23 cellular contexts compared by ENCODE assay signal in genomic region chr12:116780942-116781341, GRCh38. TPM values are rescaled to one million over a fixed set of nuclear protein-coding genes. Genes with fewer than 3 reads are reported as not detected.
A peak's percentile ranks its signal among the peaks of the same experiment; 100 is the strongest.
DNase-seq lines count a peak whose midpoint lies in the region; ATAC-seq, FAIRE-seq and TF ChIP-seq lines count a peak whose summit lies in the region.
"Had no signal": no experiment of that assay in that cellular context is flagged by ENCODE, and none has a peak within 500 bp of the region (broad histone marks: within the 10 kb centered on the region; RNA-seq: fewer than 3 reads in every experiment).

No MANE protein-coding gene starts in this region.

- in situ Hi-C loops in HepG2 (cut with HindIII; ENCODE audit: extremely low pct_ligation_motif_present, low pct_unique_long_range_greater_than_20kb), result no loop called here
- in situ Hi-C loops in K562 (cut with MboI), result no loop called here

- CTCF ChIA-PET in HepG2 (lab: Yijun Ruan, JAX; ENCODE audit: low intra/inter-chr PET ratio, low total read pairs), result no interaction called here
- CTCF ChIA-PET in K562 (lab: Yijun Ruan, JAX; ENCODE audit: low intra/inter-chr PET ratio), result no interaction called here

- TF ChIP-seq EP300 in HepG2 (IDR thresholded peaks at IDR 0.05; ENCODE audit: low read depth in 2 of 2, low read length in 2 of 2) (no peak), HepG2 (CRISPR knock-in tag; IDR thresholded peaks at IDR 0.05; ENCODE audit: borderline replicate concordance) (no peak), K562 (IDR thresholded peaks at IDR 0.05; ENCODE audit: low read length) (no peak)

- no peak overlapping the region for H3K4me3 Mint-ChIP-seq in T-helper 2 cell treated with Interferon-gamma antibody and Interleukin-4, amounts not matched to agents 5 μg/mL and 100 μg/mL, for 36 hours
- H3K4me3 Mint-ChIP-seq: B cell; CD4-positive, alpha-beta memory T cell; HFFc6 had no signal

- H4K20me1 ChIP-seq in HepG2 (ENCODE audit: insufficient read depth, low read length) (no peaks in the 10 kb centered on the region), K562 (replicated peaks; ENCODE audit: control insufficient read depth, insufficient read depth, low read length) (no peaks in the 10 kb centered on the region)

- DNase-seq in HepG2 (ENCODE audit: low spot score), result no peak
- DNase-seq in right lobe of liver, result no peak
- no peak for DNase-seq in K562 (ENCODE audit: extremely low read depth in 1 of 4, low spot score in 3 of 4)
- peak; percentile 20 for DNase-seq in spleen
- no peak for DNase-seq in T-helper 2 cell treated with Interferon-gamma antibody and Interleukin-4, amounts not matched to agents 5 μg/mL and 100 μg/mL, for 36 hours (ENCODE audit: low spot score)
- DNase-seq in small intestine, result no peak
- DNase-seq: C1 segment of cervical spinal cord; Calu3; CD4-positive, alpha-beta memory T cell; COR-L47; DMS53; DMS79 treated with DMSO at 0.1 percent for 48 hours; GF-D8; GOT3; HFFc6 had no signal

- H3K9me3 ChIP-seq in HepG2 (ENCODE audit: low read length) (no peaks in the 10 kb centered on the region), right lobe of liver (no peaks in the 10 kb centered on the region), K562 (replicated peaks; ENCODE audit: control insufficient read depth, insufficient read depth, low read depth, low read length) (no peaks in the 10 kb centered on the region), spleen (no peaks in the 10 kb centered on the region), small intestine (ENCODE audit: control insufficient read depth, low read depth) (no peaks in the 10 kb centered on the region)
- H3K9me3 ChIP-seq: HAP-1 had no signal

- no peaks in the 10 kb centered on the region for H3K27me3 Mint-ChIP-seq in T-helper 2 cell treated with Interferon-gamma antibody and Interleukin-4, amounts not matched to agents 5 μg/mL and 100 μg/mL, for 36 hours (ENCODE audit: low read depth)
- H3K27me3 Mint-ChIP-seq: B cell; CD4-positive, alpha-beta memory T cell had no signal

- H3K27ac ChIP-seq in HepG2 (ENCODE audit: extremely low read length, insufficient read depth, low read length) (no peak overlapping the region), right lobe of liver (no peak overlapping the region), K562 (ENCODE audit: extremely low read depth, low read depth, low read length) (no peak overlapping the region), spleen (no peak overlapping the region), small intestine (ENCODE audit: low read depth in 1 of 2, low read length in 1 of 2) (no peak overlapping the region)
- H3K27ac ChIP-seq: 22Rv1 had no signal

- POLR2A ChIA-PET in HepG2 (lab: Yijun Ruan, JAX), result no interaction called here
- POLR2A ChIA-PET in K562 (lab: Yijun Ruan, JAX), result interaction anchor here (0.9 to 1.1 kb wide), 2 partner anchors 11 to 12 kb away, joined by 3 to 4 read pairs; no protein-coding TSS in a partner anchor

- no peaks in the 10 kb centered on the region for H3K27me3 ChIP-seq in HepG2 (ENCODE audit: control insufficient read depth in 1 of 2, insufficient read depth in 2 of 2, low read length in 2 of 2)
- no peaks in the 10 kb centered on the region for H3K27me3 ChIP-seq in right lobe of liver
- H3K27me3 ChIP-seq in K562 (ENCODE audit: control insufficient read depth in 2 of 2, insufficient read depth in 2 of 2, low read length in 2 of 2), result peaks cover 0 to 4% of the 10 kb centered on the region in 2 experiments; a peak in 1 of 5 replicates
- no peaks in the 10 kb centered on the region for H3K27me3 ChIP-seq in spleen (replicated peaks in 1 of 7)
- H3K27me3 ChIP-seq in small intestine (ENCODE audit: control insufficient read depth in 2 of 2, insufficient read depth in 2 of 2, low read length in 2 of 2), result no peaks in the 10 kb centered on the region

- TF ChIP-seq POLR2A in HepG2 (IDR thresholded peaks at IDR 0.05; ENCODE audit: insufficient read depth in 1 of 2, low read depth in 2 of 2, low read length in 2 of 2) (no peak), right lobe of liver (IDR thresholded peaks at IDR 0.05) (no peak), K562 (conservative IDR thresholded peaks at IDR 0.05) (no peak), spleen (IDR thresholded peaks at IDR 0.05) (no peak)

- H3K4me1 ChIP-seq in HepG2 (ENCODE audit: insufficient read depth, low read length), result no peaks in the 10 kb centered on the region
- H3K4me1 ChIP-seq in right lobe of liver, result no peaks in the 10 kb centered on the region
- H3K4me1 ChIP-seq in K562 (replicated peaks in 1 of 2; ENCODE audit: control insufficient read depth in 2 of 2, insufficient read depth in 2 of 2, low read length in 2 of 2), result no peaks in the 10 kb centered on the region; a peak in 2 of 5 replicates
- H3K4me1 ChIP-seq in spleen, result no peaks in the 10 kb centered on the region
- no peaks in the 10 kb centered on the region for H3K4me1 ChIP-seq in small intestine (ENCODE audit: control insufficient read depth in 2 of 2, insufficient read depth in 1 of 2, low read depth in 1 of 2, low read length in 1 of 2)
- H3K4me1 ChIP-seq: HAP-1 had no signal

- 73% methylated on average over 4 of the region's 4 CpGs for WGBS in HepG2 (ENCODE audit: low lambda C conversion rate)
- 78% methylated on average over 3 of the region's 4 CpGs for WGBS in right lobe of liver (ENCODE audit: insufficient coverage, low coverage, low lambda C conversion rate, missing lambda C conversion rate)
- WGBS in K562 (ENCODE audit: insufficient coverage, low coverage, missing lambda C conversion rate), result 52% methylated on average over 4 of the region's 4 CpGs
- WGBS in spleen, 5 donors, result 72 to 89% (median 73%) methylated on average over 4 of the region's 4 CpGs
- WGBS in small intestine, 3 donors, result 74 to 83% (median 78%) methylated on average over 4 of the region's 4 CpGs

- no peaks in the 10 kb centered on the region for H3K9me1 ChIP-seq in K562 (ENCODE audit: control insufficient read depth, insufficient read depth, low read length)

- no peaks in the 10 kb centered on the region for H3K4me1 Mint-ChIP-seq in T-helper 2 cell treated with Interferon-gamma antibody and Interleukin-4, amounts not matched to agents 5 μg/mL and 100 μg/mL, for 36 hours (ENCODE audit: low read depth)
- H3K4me1 Mint-ChIP-seq: B cell; CD4-positive, alpha-beta memory T cell had no signal

- FAIRE-seq in HepG2 (lab: Jason Lieb, UNC) (no peak), K562 (lab: Jason Lieb, UNC) (no peak), small intestine (lab: Jason Lieb, UNC) (no peak)
- FAIRE-seq: A204.1, GM12891, GM18507, H54 had no signal

- H3K9ac ChIP-seq in HepG2 (ENCODE audit: insufficient read depth, low read depth, low read length) (no peak overlapping the region), K562 (ENCODE audit: insufficient read depth in 1 of 2, low read depth in 2 of 2, low read length in 2 of 2) (no peak overlapping the region)

- TF ChIP-seq RAD21 in HepG2 (CRISPR knock-in tag; IDR thresholded peaks at IDR 0.05) (no peak), K562 (CRISPR knock-in tag; conservative IDR thresholded peaks at IDR 0.05 in 1 of 2, IDR thresholded peaks at IDR 0.05 in 1 of 2) (no peak)

- H3K4me3 ChIP-seq in HepG2 (replicated peaks in 1 of 3; ENCODE audit: insufficient read depth in 1 of 3, low read depth in 2 of 3, low read length in 3 of 3), result no peak overlapping the region
- no peak overlapping the region for H3K4me3 ChIP-seq in right lobe of liver
- H3K4me3 ChIP-seq in K562, result no peak overlapping the region
- no peak overlapping the region for H3K4me3 ChIP-seq in spleen
- H3K4me3 ChIP-seq in small intestine (ENCODE audit: low read depth in 1 of 2, low read length in 2 of 2), result no peak overlapping the region
- H3K4me3 ChIP-seq: HAP-1 had no signal

- ATAC-seq in HepG2 (no peak), right lobe of liver (no peak), K562 (no peak), HG03097 (IDR thresholded peaks at IDR 0.05; ENCODE audit: low FRiP score, unreplicated experiment) (no peak)

- H3K79me2 ChIP-seq in HepG2 (ENCODE audit: insufficient read depth, low read length), result no peaks in the 10 kb centered on the region
- no peaks in the 10 kb centered on the region for H3K79me2 ChIP-seq in K562 (ENCODE audit: control insufficient read depth, insufficient read depth, low read length)

- no peaks in the 10 kb centered on the region for H3K36me3 Mint-ChIP-seq in T-helper 2 cell treated with Interferon-gamma antibody and Interleukin-4, amounts not matched to agents 5 μg/mL and 100 μg/mL, for 36 hours (ENCODE audit: low read depth)

- H3K27ac Mint-ChIP-seq in T-helper 2 cell treated with Interferon-gamma antibody and Interleukin-4, amounts not matched to agents 5 μg/mL and 100 μg/mL, for 36 hours, result no peak overlapping the region
- H3K27ac Mint-ChIP-seq: B cell, HFFc6 had no signal

- peaks cover 0 to 1% of the 10 kb centered on the region in 2 experiments; a peak in 2 of 5 replicates for H3K36me3 ChIP-seq in HepG2 (replicated peaks in 1 of 2; ENCODE audit: control insufficient read depth in 1 of 2, insufficient read depth in 2 of 2, low read length in 2 of 2)
- H3K36me3 ChIP-seq in right lobe of liver, result no peaks in the 10 kb centered on the region
- peaks cover 25% of the 10 kb centered on the region; the same call in 2 of the 3 replicates for H3K36me3 ChIP-seq in K562 (ENCODE audit: control insufficient read depth, insufficient read depth, low read length)
- peaks cover 0 to 33% (median 0%) of the 10 kb centered on the region in 6 donors for H3K36me3 ChIP-seq in spleen
- H3K36me3 ChIP-seq in small intestine (ENCODE audit: control insufficient read depth in 2 of 2, insufficient read depth in 2 of 2, low read length in 2 of 2), result no peaks in the 10 kb centered on the region

- H3K4me2 ChIP-seq in HepG2 (ENCODE audit: low read depth, low read length) (no peak overlapping the region), K562 (ENCODE audit: insufficient read depth, low read length) (no peak overlapping the region)

- TF ChIP-seq CTCF in HepG2 (CRISPR knock-in tag; IDR thresholded peaks at IDR 0.05), result no peak
- TF ChIP-seq CTCF in right lobe of liver (IDR thresholded peaks at IDR 0.05), result no peak
- no peak for TF ChIP-seq CTCF in K562 (IDR thresholded peaks at IDR 0.05 in 2 of 3, conservative IDR thresholded peaks at IDR 0.05 in 1 of 3; ENCODE audit: insufficient read depth in 2 of 3, low read depth in 1 of 3, low read length in 3 of 3)
- no peak for TF ChIP-seq CTCF in spleen (IDR thresholded peaks at IDR 0.05 in 8 of 11, conservative IDR thresholded peaks at IDR 0.05 in 3 of 11)

- no peaks in the 10 kb centered on the region for H3K9me3 Mint-ChIP-seq in T-helper 2 cell treated with Interferon-gamma antibody and Interleukin-4, amounts not matched to agents 5 μg/mL and 100 μg/mL, for 36 hours
- H3K9me3 Mint-ChIP-seq: HFFc6 had no signal

- BruUV-seq in HepG2 (replicated peaks; lab: Mats Ljungman, UMichigan) (no TSS peak), K562 (replicated peaks; lab: Mats Ljungman, UMichigan) (no TSS peak)

- H2AFZ ChIP-seq in HepG2 (ENCODE audit: low read length) (no peak overlapping the region), K562 (ENCODE audit: low read depth, low read length) (no peak overlapping the region)

- intact Hi-C loops in HepG2 (cut with micrococcal nuclease; ENCODE audit: unreplicated experiment) (no loop called here), right lobe of liver (cut with DNase I) (no loop called here), K562 (cut with micrococcal nuclease) (no loop called here), spleen (cut with DNase I; ENCODE audit: low total_unique reads) (no loop called here)

RNA-seq across cellular contexts. Expression of gene RNFT2, which starts 42.8 kb away (rescaled TPM):
- total RNA-seq in HepG2 (2016; rRNA removed; fragmentation: Illumina TruSeq; extraction: Trizol) (7.1 and 8.3 TPM in 2 replicates), right lobe of liver (1 to 10 TPM in 2 of 6 experiments, under 1 TPM in 4; 0.09 to 2.1 (median 0.75) TPM), K562 (2014; rRNA removed) (7.9 and 9.8 TPM in 2 replicates), K562 (2014; rRNA removed; fragmentation: Illumina TruSeq; extraction: Trizol) (9.5 and 10.5 TPM in 2 replicates), K562 (2015; rRNA removed; fragmentation: Illumina TruSeq; extraction: Trizol) (11.3 and 12.0 TPM in 2 replicates), K562 (2021) (23.5 and 26.3 TPM in 2 replicates), spleen (1 to 10 TPM; 3.0 to 6.0 (median 4.4) TPM)
- total RNA-seq in HepG2 (2016; cell fraction: cytosol; rRNA removed; fragmentation: Illumina TruSeq; extraction: Trizol; ENCODE audit: low read depth), result 4.9 and 5.0 TPM in 2 replicates
- total RNA-seq in HepG2 (2016; cell fraction: insoluble cytoplasmic fraction; rRNA removed; fragmentation: Illumina TruSeq; extraction: Trizol), result 6.1 and 7.2 TPM in 2 replicates
- 7.4 and 8.0 TPM in 2 replicates for total RNA-seq in HepG2 (2016; cell fraction: membrane; rRNA removed; fragmentation: Illumina TruSeq; extraction: Trizol)
- total RNA-seq in HepG2 (2016; cell fraction: nucleus; rRNA removed; fragmentation: Illumina TruSeq; extraction: Trizol), result 7.7 and 9.7 TPM in 2 replicates
- polyA plus RNA-seq in HepG2 (2011; rRNA removed) (3.3 and 3.4 TPM in 2 replicates), K562 (2011; rRNA removed) (8.5 and 14.1 TPM in 2 replicates), K562 (2014; fragmentation: Illumina TruSeq; extraction: Trizol) (3.5 and 3.6 TPM in 2 replicates), K562 (2014; fragmentation: Nextera tagmentation; extraction: Ambion mirVana) (10 to 100 TPM in 1 of 2 experiments, 1 to 10 TPM in 1; 7.1 to 17.3 TPM), K562 (2014; rRNA removed) (10.0 and 11.9 TPM in 2 replicates), spleen (1 to 10 TPM; 1.9 to 3.9 (median 3.5) TPM), small intestine (1 to 10 TPM in 1 of 3 donors, under 1 TPM in 2; 0.45 to 2.4 (median 0.54) TPM)
- polyA plus RNA-seq in HepG2 (2011; cell fraction: cytosol; rRNA removed), result 2.2 and 2.3 TPM in 2 replicates
- polyA plus RNA-seq in HepG2 (2011; cell fraction: nucleus; rRNA removed), result 3.3 and 4.4 TPM in 2 replicates
- polyA plus RNA-seq in HepG2 (2012), result 1.6 and 3.2 TPM in 2 replicates
- polyA plus RNA-seq in HepG2 (2016; cell fraction: cytosol; fragmentation: Illumina TruSeq; extraction: Trizol; ENCODE audit: low read depth), result 1.2 TPM in 2 replicates
- polyA plus RNA-seq in HepG2 (2016; cell fraction: insoluble cytoplasmic fraction; fragmentation: Illumina TruSeq; extraction: Trizol; ENCODE audit: low read depth), result 2.3 and 3.9 TPM in 2 replicates
- polyA plus RNA-seq in HepG2 (2016; cell fraction: membrane; fragmentation: Illumina TruSeq; extraction: Trizol; ENCODE audit: low read depth), result 3.2 and 3.7 TPM in 2 replicates
- 10.6 and 13.3 TPM in 2 replicates for polyA plus RNA-seq in HepG2 (2016; cell fraction: nucleus; fragmentation: Illumina TruSeq; extraction: Trizol; ENCODE audit: insufficient read depth, low read depth)
- 12.6 and 43.4 TPM in 2 replicates for polyA minus RNA-seq in HepG2 (2011; rRNA and poly(A)+ RNA removed; ENCODE audit: low replicate concordance)
- 5.0 and 6.7 TPM in 2 replicates for polyA minus RNA-seq in HepG2 (2011; cell fraction: cytosol; rRNA and poly(A)+ RNA removed)
- 5.2 TPM in 2 replicates for polyA minus RNA-seq in HepG2 (2011; cell fraction: nucleus; rRNA and poly(A)+ RNA removed)
- total RNA-seq in K562 (2011; cell fraction: chromatin; rRNA removed; ENCODE audit: low replicate concordance), result 16.0 and 21.8 TPM in 2 replicates
- total RNA-seq in K562 (2011; cell fraction: nucleolus; rRNA removed), result 12.7 and 13.2 TPM in 2 replicates
- total RNA-seq in K562 (2011; cell fraction: nucleoplasm; rRNA removed), result 18.5 and 28.9 TPM in 2 replicates
- polyA plus RNA-seq in K562 (2011; cell fraction: cytosol; rRNA removed), result 10.0 and 12.1 TPM in 2 replicates
- 7.1 and 7.3 TPM in 2 replicates for polyA plus RNA-seq in K562 (2011; cell fraction: nucleus; rRNA removed)
- 8.7 and 9.8 TPM in 2 replicates for polyA plus RNA-seq in K562 (2012)
- polyA minus RNA-seq in K562 (2011; rRNA and poly(A)+ RNA removed), result 21.2 TPM in 2 replicates
- polyA minus RNA-seq in K562 (2011; cell fraction: cytosol; rRNA and poly(A)+ RNA removed), result 14.4 and 15.7 TPM in 2 replicates
- 1.8 and 3.7 TPM in 2 replicates for polyA minus RNA-seq in K562 (2011; cell fraction: nucleus; rRNA and poly(A)+ RNA removed)

RNA-seq across cellular contexts. Expression of gene SPRING1, which starts 43.1 kb away (rescaled TPM):
- total RNA-seq in HepG2 (2016; rRNA removed; fragmentation: Illumina TruSeq; extraction: Trizol) (51.8 and 65.6 TPM in 2 replicates), right lobe of liver (10 to 100 TPM in 4 of 6 experiments, 1 to 10 TPM in 2; 4.9 to 18.7 (median 12.0) TPM), K562 (2014; rRNA removed) (11.9 and 15.2 TPM in 2 replicates), K562 (2014; rRNA removed; fragmentation: Illumina TruSeq; extraction: Trizol) (7.0 and 7.9 TPM in 2 replicates), K562 (2015; rRNA removed; fragmentation: Illumina TruSeq; extraction: Trizol) (8.8 and 8.9 TPM in 2 replicates), K562 (2021) (19.1 and 20.0 TPM in 2 replicates), spleen (10 to 100 TPM; 18.5 to 43.8 (median 28.7) TPM)
- total RNA-seq in HepG2 (2016; cell fraction: cytosol; rRNA removed; fragmentation: Illumina TruSeq; extraction: Trizol; ENCODE audit: low read depth), result 73.3 and 84.9 TPM in 2 replicates
- 52.8 and 55.9 TPM in 2 replicates for total RNA-seq in HepG2 (2016; cell fraction: insoluble cytoplasmic fraction; rRNA removed; fragmentation: Illumina TruSeq; extraction: Trizol)
- total RNA-seq in HepG2 (2016; cell fraction: membrane; rRNA removed; fragmentation: Illumina TruSeq; extraction: Trizol), result 130 and 144 TPM in 2 replicates
- total RNA-seq in HepG2 (2016; cell fraction: nucleus; rRNA removed; fragmentation: Illumina TruSeq; extraction: Trizol), result 23.5 and 30.9 TPM in 2 replicates
- polyA plus RNA-seq in HepG2 (2011; rRNA removed) (16.1 and 20.0 TPM in 2 replicates), K562 (2011; rRNA removed) (8.0 TPM in 2 replicates), K562 (2014; fragmentation: Illumina TruSeq; extraction: Trizol) (8.0 and 11.1 TPM in 2 replicates), K562 (2014; fragmentation: Nextera tagmentation; extraction: Ambion mirVana) (1 to 10 TPM; 1.1 to 1.9 TPM), K562 (2014; rRNA removed) (6.3 and 9.1 TPM in 2 replicates), spleen (10 to 100 TPM in 2 of 3 donors, 1 to 10 TPM in 1; 8.8 to 17.5 (median 10.4) TPM), small intestine (10 to 100 TPM; 10.3 to 17.3 (median 15.4) TPM)
- polyA plus RNA-seq in HepG2 (2011; cell fraction: cytosol; rRNA removed), result 10.7 and 16.5 TPM in 2 replicates
- 6.8 and 7.2 TPM in 2 replicates for polyA plus RNA-seq in HepG2 (2011; cell fraction: nucleus; rRNA removed)
- polyA plus RNA-seq in HepG2 (2012), result 9.0 and 11.3 TPM in 2 replicates
- 87.5 and 98.3 TPM in 2 replicates for polyA plus RNA-seq in HepG2 (2016; cell fraction: cytosol; fragmentation: Illumina TruSeq; extraction: Trizol; ENCODE audit: low read depth)
- 40.6 and 42.1 TPM in 2 replicates for polyA plus RNA-seq in HepG2 (2016; cell fraction: insoluble cytoplasmic fraction; fragmentation: Illumina TruSeq; extraction: Trizol; ENCODE audit: low read depth)
- polyA plus RNA-seq in HepG2 (2016; cell fraction: membrane; fragmentation: Illumina TruSeq; extraction: Trizol; ENCODE audit: low read depth), result 97.7 TPM in 2 replicates
- polyA plus RNA-seq in HepG2 (2016; cell fraction: nucleus; fragmentation: Illumina TruSeq; extraction: Trizol; ENCODE audit: insufficient read depth, low read depth), result 25.0 and 26.3 TPM in 2 replicates
- 26.4 and 35.5 TPM in 2 replicates for polyA minus RNA-seq in HepG2 (2011; rRNA and poly(A)+ RNA removed; ENCODE audit: low replicate concordance)
- polyA minus RNA-seq in HepG2 (2011; cell fraction: cytosol; rRNA and poly(A)+ RNA removed), result 16.0 TPM in 2 replicates
- polyA minus RNA-seq in HepG2 (2011; cell fraction: nucleus; rRNA and poly(A)+ RNA removed), result 8.1 and 10.8 TPM in 2 replicates
- 6.1 and 6.6 TPM in 2 replicates for total RNA-seq in K562 (2011; cell fraction: chromatin; rRNA removed; ENCODE audit: low replicate concordance)
- total RNA-seq in K562 (2011; cell fraction: nucleolus; rRNA removed), result 5.5 and 5.7 TPM in 2 replicates
- total RNA-seq in K562 (2011; cell fraction: nucleoplasm; rRNA removed), result 6.2 and 9.8 TPM in 2 replicates
- polyA plus RNA-seq in K562 (2011; cell fraction: cytosol; rRNA removed), result 8.2 and 11.5 TPM in 2 replicates
- 4.8 and 6.7 TPM in 2 replicates for polyA plus RNA-seq in K562 (2011; cell fraction: nucleus; rRNA removed)
- polyA plus RNA-seq in K562 (2012), result 9.2 and 17.4 TPM in 2 replicates
- 11.1 and 11.8 TPM in 2 replicates for polyA minus RNA-seq in K562 (2011; rRNA and poly(A)+ RNA removed)
- 6.8 and 7.4 TPM in 2 replicates for polyA minus RNA-seq in K562 (2011; cell fraction: cytosol; rRNA and poly(A)+ RNA removed)
- polyA minus RNA-seq in K562 (2011; cell fraction: nucleus; rRNA and poly(A)+ RNA removed), result 3.2 and 3.8 TPM in 2 replicates
